1 cellular context compared by ENCODE assay signal in genomic region chr12:71662861-71663560, GRCh38.
TF ChIP-seq lines count a peak whose summit lies in the region.

No MANE protein-coding gene starts in this region.

TF ChIP-seq in GM23338, 12 proteins besides CTCF, POLR2A, EP300 and RAD21 (continued from another document):
- TF ChIP-seq REST (IDR thresholded peaks at IDR 0.05; ENCODE audit: unreplicated experiment), result no peak
- TF ChIP-seq JUNB (IDR thresholded peaks at IDR 0.05; ENCODE audit: unreplicated experiment), result no peak
- TF ChIP-seq CREB1 (CRISPR knock-in tag; IDR thresholded peaks at IDR 0.05; ENCODE audit: low read depth), result no peak
- TF ChIP-seq EZH2phosphoT487 (IDR thresholded peaks at IDR 0.05; ENCODE audit: unreplicated experiment), result no peak
- no peak for TF ChIP-seq NANOG (IDR thresholded peaks at IDR 0.05; ENCODE audit: borderline replicate concordance)
- TF ChIP-seq ZNF331 (CRISPR knock-in tag; IDR thresholded peaks at IDR 0.05; ENCODE audit: low read depth), result no peak
- TF ChIP-seq ZNF114 (CRISPR knock-in tag; IDR thresholded peaks at IDR 0.05), result no peak
